Comparison of ENCODE assay signal across 8 cellular contexts in the genomic region with DNA sequence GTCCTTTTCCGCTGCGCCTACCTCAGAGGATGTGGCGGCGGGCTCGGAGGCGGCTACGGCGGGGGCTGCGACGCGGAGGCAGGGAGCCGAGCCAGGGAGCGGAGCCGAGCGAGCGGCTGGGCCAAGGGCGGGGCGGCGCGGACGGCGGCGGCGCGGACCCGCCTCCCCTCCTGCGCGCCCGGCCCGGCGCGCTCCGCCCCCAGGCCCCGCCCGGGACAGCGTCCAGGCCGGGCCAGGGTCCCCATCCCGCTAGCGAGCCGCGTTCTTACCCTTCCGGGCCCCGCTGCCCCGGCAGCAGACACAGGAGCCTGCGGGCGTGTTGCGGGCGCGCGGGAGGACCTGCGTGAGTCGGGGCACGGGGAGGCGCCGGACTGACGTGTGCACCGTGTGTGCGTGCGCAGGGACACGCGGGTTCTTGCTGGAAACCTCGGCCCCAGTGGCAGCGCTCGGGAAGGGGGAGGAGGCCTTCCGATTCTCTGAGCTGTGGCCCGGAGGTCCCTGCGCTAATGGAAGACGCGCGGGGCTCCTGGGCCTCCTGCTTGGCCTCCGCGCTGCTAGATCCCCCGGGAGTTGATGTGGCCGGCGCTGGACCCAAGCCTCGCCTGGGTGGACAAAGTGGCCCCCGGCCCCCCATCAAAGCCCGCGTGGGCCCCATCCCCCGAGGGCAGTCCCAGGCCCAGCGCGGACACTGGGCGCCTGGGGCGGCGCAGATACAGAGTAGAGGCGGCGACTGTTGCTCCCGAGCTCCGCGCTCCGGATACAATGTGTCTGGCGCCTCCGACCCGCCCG. TPM values are rescaled to one million over a fixed set of nuclear protein-coding genes. Genes with fewer than 3 reads are reported as not detected.
DNase-seq lines count a peak whose midpoint lies in the region; ATAC-seq and TF ChIP-seq lines count a peak whose summit lies in the region.

A gene with protein sequence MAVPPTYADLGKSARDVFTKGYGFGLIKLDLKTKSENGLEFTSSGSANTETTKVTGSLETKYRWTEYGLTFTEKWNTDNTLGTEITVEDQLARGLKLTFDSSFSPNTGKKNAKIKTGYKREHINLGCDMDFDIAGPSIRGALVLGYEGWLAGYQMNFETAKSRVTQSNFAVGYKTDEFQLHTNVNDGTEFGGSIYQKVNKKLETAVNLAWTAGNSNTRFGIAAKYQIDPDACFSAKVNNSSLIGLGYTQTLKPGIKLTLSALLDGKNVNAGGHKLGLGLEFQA (minus strand): TSS at position 350 of the 789 bp plus-strand sequence. CDS start 11,963 bp downstream, outside the sequence.

- TF ChIP-seq CTCF in ovary (IDR thresholded peaks at IDR 0.05) (peak in 2 of 3 donors; percentile 20 to 29), thyroid gland (IDR thresholded peaks at IDR 0.05) (no peak)

- peaks cover 42% of the 10 kb centered on the region for H3K4me1 Mint-ChIP-seq in activated naive CD4-positive, alpha-beta T cell treated with anti-CD3 and anti-CD28 coated beads, Interleukin-2, amount 50 U/mL, for 24 hours

- H3K4me3 Mint-ChIP-seq in activated naive CD4-positive, alpha-beta T cell treated with anti-CD3 and anti-CD28 coated beads, Interleukin-2, amount 50 U/mL, for 24 hours = peak within 1 kb of the TSS; percentile 97

- DNase-seq in ELR (ENCODE audit: low read depth) = peak; percentile 88
- DNase-seq in KG1 (lab: John Stamatoyannopoulos, UW) = peak; percentile 5
- DNase-seq in glomerular visceral epithelial cell (ENCODE audit: extremely low spot score) = peak; percentile 85
- peak; percentile 77 to 88 (median 85) for DNase-seq in ovary
- peak; percentile 78 to 80 for DNase-seq in thyroid gland

- H3K27ac ChIP-seq in ovary = peak within 1 kb of the TSS; percentile 99 to 100
- H3K27ac ChIP-seq in thyroid gland = peak within 1 kb of the TSS; percentile 99

- H3K27me3 Mint-ChIP-seq in activated naive CD4-positive, alpha-beta T cell treated with anti-CD3 and anti-CD28 coated beads, Interleukin-2, amount 50 U/mL, for 24 hours = no peaks in the 10 kb centered on the region

- H3K36me3 ChIP-seq in ovary (no peaks in the 10 kb centered on the region), thyroid gland (no peaks in the 10 kb centered on the region)

- H3K9me3 Mint-ChIP-seq in activated naive CD4-positive, alpha-beta T cell treated with anti-CD3 and anti-CD28 coated beads, Interleukin-2, amount 50 U/mL, for 24 hours = no peaks in the 10 kb centered on the region

- H3K36me3 Mint-ChIP-seq in activated naive CD4-positive, alpha-beta T cell treated with anti-CD3 and anti-CD28 coated beads, Interleukin-2, amount 50 U/mL, for 24 hours = peaks cover 8% of the 10 kb centered on the region

- intact Hi-C loops in ovary (cut with DNase I) (loop anchor here in 1 of 4 donors (2.0 kb wide), 1 partner anchor 36 kb away; a partner anchor contains a TSS), thyroid gland (cut with DNase I) (no loop called here)

- peak within 1 kb of the TSS; percentile 99 for H3K27ac Mint-ChIP-seq in activated naive CD4-positive, alpha-beta T cell treated with anti-CD3 and anti-CD28 coated beads, Interleukin-2, amount 50 U/mL, for 24 hours

- ATAC-seq in GM21723 (IDR thresholded peaks at IDR 0.05; ENCODE audit: unreplicated experiment) (peak; percentile 81), SK-N-SH treated with all-trans-retinoic acid at 6 μM for 48 hours (peak; percentile 83)

- peaks cover 16% of the 10 kb centered on the region for H3K4me1 ChIP-seq in ovary (ENCODE audit: insufficient read depth)
- peaks cover 28 to 36% of the 10 kb centered on the region in 2 donors for H3K4me1 ChIP-seq in thyroid gland

- peak; percentile 77 for TF ChIP-seq POLR2A in ovary (IDR thresholded peaks at IDR 0.05)
- peak in 1 of 2 donors; percentile 83 for TF ChIP-seq POLR2A in thyroid gland (IDR thresholded peaks at IDR 0.05)

- TF ChIP-seq EP300 in ovary (IDR thresholded peaks at IDR 0.05) = peak; percentile 21

- H3K27me3 ChIP-seq in ovary (no peaks in the 10 kb centered on the region), thyroid gland (no peaks in the 10 kb centered on the region)

- no peaks in the 10 kb centered on the region for H3K9me3 ChIP-seq in ovary
- no peaks in the 10 kb centered on the region for H3K9me3 ChIP-seq in thyroid gland

- WGBS in ovary, 3 donors = 0% methylated on average over 20 to 95 of the region's 95 CpGs
- WGBS in thyroid gland, 2 donors = 0% methylated on average over 9 to 28 of the region's 95 CpGs

- H3K4me3 ChIP-seq in ovary (peak within 1 kb of the TSS; percentile 69), thyroid gland (replicated peaks in 1 of 3) (peak within 1 kb of the TSS; percentile 42 to 87 (median 85))

TF ChIP-seq in SK-N-SH treated with all-trans-retinoic acid at 6 μM for 48 hours, 23 proteins besides CTCF, POLR2A, EP300 and RAD21:
- TF ChIP-seq ZC3H10 (CRISPR knock-in tag; IDR thresholded peaks at IDR 0.05) (no peak), ZNF565 (CRISPR knock-in tag; conservative IDR thresholded peaks at IDR 0.05; ENCODE audit: low read depth) (no peak), ZFP3 (CRISPR knock-in tag; IDR thresholded peaks at IDR 0.05) (no peak), TCF4 (CRISPR knock-in tag; IDR thresholded peaks at IDR 0.05; ENCODE audit: borderline replicate concordance) (no peak), OSR1 (CRISPR knock-in tag; IDR thresholded peaks at IDR 0.05) (no peak)
- TF ChIP-seq, protein P1, sequence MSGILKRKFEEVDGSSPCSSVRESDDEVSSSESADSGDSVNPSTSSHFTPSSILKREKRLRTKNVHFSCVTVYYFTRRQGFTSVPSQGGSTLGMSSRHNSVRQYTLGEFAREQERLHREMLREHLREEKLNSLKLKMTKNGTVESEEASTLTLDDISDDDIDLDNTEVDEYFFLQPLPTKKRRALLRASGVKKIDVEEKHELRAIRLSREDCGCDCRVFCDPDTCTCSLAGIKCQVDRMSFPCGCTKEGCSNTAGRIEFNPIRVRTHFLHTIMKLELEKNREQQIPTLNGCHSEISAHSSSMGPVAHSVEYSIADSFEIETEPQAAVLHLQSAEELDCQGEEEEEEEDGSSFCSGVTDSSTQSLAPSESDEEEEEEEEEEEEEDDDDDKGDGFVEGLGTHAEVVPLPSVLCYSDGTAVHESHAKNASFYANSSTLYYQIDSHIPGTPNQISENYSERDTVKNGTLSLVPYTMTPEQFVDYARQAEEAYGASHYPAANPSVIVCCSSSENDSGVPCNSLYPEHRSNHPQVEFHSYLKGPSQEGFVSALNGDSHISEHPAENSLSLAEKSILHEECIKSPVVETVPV (CRISPR knock-in tag; IDR thresholded peaks at IDR 0.05) = no peak
- TF ChIP-seq, protein P2, sequence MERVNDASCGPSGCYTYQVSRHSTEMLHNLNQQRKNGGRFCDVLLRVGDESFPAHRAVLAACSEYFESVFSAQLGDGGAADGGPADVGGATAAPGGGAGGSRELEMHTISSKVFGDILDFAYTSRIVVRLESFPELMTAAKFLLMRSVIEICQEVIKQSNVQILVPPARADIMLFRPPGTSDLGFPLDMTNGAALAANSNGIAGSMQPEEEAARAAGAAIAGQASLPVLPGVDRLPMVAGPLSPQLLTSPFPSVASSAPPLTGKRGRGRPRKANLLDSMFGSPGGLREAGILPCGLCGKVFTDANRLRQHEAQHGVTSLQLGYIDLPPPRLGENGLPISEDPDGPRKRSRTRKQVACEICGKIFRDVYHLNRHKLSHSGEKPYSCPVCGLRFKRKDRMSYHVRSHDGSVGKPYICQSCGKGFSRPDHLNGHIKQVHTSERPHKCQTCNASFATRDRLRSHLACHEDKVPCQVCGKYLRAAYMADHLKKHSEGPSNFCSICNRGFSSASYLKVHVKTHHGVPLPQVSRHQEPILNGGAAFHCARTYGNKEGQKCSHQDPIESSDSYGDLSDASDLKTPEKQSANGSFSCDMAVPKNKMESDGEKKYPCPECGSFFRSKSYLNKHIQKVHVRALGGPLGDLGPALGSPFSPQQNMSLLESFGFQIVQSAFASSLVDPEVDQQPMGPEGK (CRISPR knock-in tag; IDR thresholded peaks at IDR 0.05; ENCODE audit: borderline replicate concordance) = no peak
- TF ChIP-seq, protein P3, sequence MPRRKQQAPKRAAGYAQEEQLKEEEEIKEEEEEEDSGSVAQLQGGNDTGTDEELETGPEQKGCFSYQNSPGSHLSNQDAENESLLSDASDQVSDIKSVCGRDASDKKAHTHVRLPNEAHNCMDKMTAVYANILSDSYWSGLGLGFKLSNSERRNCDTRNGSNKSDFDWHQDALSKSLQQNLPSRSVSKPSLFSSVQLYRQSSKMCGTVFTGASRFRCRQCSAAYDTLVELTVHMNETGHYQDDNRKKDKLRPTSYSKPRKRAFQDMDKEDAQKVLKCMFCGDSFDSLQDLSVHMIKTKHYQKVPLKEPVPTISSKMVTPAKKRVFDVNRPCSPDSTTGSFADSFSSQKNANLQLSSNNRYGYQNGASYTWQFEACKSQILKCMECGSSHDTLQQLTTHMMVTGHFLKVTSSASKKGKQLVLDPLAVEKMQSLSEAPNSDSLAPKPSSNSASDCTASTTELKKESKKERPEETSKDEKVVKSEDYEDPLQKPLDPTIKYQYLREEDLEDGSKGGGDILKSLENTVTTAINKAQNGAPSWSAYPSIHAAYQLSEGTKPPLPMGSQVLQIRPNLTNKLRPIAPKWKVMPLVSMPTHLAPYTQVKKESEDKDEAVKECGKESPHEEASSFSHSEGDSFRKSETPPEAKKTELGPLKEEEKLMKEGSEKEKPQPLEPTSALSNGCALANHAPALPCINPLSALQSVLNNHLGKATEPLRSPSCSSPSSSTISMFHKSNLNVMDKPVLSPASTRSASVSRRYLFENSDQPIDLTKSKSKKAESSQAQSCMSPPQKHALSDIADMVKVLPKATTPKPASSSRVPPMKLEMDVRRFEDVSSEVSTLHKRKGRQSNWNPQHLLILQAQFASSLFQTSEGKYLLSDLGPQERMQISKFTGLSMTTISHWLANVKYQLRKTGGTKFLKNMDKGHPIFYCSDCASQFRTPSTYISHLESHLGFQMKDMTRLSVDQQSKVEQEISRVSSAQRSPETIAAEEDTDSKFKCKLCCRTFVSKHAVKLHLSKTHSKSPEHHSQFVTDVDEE (CRISPR knock-in tag; IDR thresholded peaks at IDR 0.05) = no peak
- TF ChIP-seq, protein P4, sequence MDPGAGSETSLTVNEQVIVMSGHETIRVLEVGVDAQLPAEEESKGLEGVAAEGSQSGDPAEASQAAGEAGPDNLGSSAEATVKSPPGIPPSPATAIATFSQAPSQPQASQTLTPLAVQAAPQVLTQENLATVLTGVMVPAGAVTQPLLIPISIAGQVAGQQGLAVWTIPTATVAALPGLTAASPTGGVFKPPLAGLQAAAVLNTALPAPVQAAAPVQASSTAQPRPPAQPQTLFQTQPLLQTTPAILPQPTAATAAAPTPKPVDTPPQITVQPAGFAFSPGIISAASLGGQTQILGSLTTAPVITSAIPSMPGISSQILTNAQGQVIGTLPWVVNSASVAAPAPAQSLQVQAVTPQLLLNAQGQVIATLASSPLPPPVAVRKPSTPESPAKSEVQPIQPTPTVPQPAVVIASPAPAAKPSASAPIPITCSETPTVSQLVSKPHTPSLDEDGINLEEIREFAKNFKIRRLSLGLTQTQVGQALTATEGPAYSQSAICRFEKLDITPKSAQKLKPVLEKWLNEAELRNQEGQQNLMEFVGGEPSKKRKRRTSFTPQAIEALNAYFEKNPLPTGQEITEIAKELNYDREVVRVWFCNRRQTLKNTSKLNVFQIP (CRISPR knock-in tag; IDR thresholded peaks at IDR 0.05; ENCODE audit: borderline replicate concordance, low read depth) = no peak

RNA-seq across cellular contexts. Expression of the gene that starts here (rescaled TPM):
- total RNA-seq in ovary (10 to 100 TPM; 41.1 to 95.1 (median 89.9) TPM), thyroid gland (100 to 1,000 TPM; 122 to 166 (median 136) TPM)
- 100 to 1,000 TPM in 1 of 2 donors, 10 to 100 TPM in 1; 50.0 to 171 TPM for polyA plus RNA-seq in ovary

Comparison
In these comparisons a context has a peak if more than half of its experiments do, and no peak if none do; other contexts are left out.
1. Peak in every context shown above with its lines: DNase-seq, ATAC-seq, H3K4me3 ChIP-seq and H3K27ac ChIP-seq.
2. DNase-seq: peak in every context shown above with its lines; median percentile 88 in ELR; 85 in glomerular visceral epithelial cell; 85 in ovary; 79 in thyroid gland; 5 in KG1.
3. CTCF ChIP-seq: peak in ovary (2 of 3); none in thyroid gland (0 of 6).